Comparison of ENCODE assay signal across 8 cellular contexts in the genomic region with DNA sequence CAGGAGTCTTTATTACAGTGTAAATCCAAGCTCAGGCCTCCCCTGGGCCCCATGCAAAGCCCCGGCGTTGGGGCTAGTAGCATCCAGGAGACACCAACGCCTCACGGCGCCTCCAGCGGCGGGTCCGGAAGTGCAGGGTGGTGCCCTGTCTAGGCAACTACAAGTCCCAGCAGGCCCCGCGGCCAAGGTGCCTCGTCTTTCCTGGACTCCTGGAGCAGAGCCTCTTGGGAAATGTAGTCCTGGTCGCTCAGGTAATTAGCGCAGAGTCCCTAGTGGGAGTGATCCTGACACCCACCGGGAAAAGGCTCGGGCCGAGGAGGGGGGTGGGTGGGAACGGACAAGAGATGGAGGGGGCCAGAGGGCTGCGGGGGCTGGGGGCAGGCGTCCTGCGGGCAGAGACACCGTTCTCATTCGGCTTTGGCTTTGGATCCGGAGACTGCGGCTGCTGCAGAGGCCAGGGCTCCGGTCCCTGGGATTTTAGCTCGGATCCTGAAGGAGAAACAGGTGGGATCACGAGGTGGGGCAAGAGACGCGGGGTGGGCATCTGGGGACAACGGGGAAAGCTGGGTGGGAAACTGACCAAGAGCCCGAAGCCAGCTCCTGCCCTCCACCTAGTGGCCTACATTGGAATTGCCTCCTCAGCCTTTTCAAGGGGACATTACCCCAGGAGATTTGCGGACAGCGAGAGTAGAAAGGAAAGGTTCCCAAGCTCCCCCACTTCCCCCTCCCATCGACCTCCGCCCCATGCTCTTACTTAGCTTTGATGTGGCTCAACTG. TPM values are rescaled to one million over a fixed set of nuclear protein-coding genes. Genes with fewer than 3 reads are reported as not detected.
A peak's percentile ranks its signal among the peaks of the same experiment; 100 is the strongest.
DNase-seq lines count a peak whose midpoint lies in the region; ATAC-seq, FAIRE-seq and TF ChIP-seq lines count a peak whose summit lies in the region.

No MANE protein-coding gene starts in this region.

- H3K9me3 ChIP-seq in HUES6 (ENCODE audit: control insufficient read depth, insufficient read depth, low read depth, low read length) (no peaks in the 10 kb centered on the region), NT2/D1 (ENCODE audit: insufficient read depth, low read length) (no peaks in the 10 kb centered on the region), endothelial cell of umbilical vein (replicated peaks; ENCODE audit: control insufficient read depth, insufficient read depth, low read length) (no peaks in the 10 kb centered on the region), mononuclear cell (ENCODE audit: low read depth, low read length) (no peaks in the 10 kb centered on the region)

- H2AFZ ChIP-seq in endothelial cell of umbilical vein (ENCODE audit: low read depth, low read length), result peak overlapping the region; percentile 91

- CTCF ChIA-PET in endothelial cell of umbilical vein (lab: Charles Lee), result interaction anchor here (0.7 to 3.1 kb wide), 32 partner anchors 9 to 207 kb away, joined by 3 to 132 read pairs (median 5); a partner anchor contains a TSS

- peak overlapping the region; percentile 82 for H3K4me2 ChIP-seq in endothelial cell of umbilical vein (ENCODE audit: insufficient read depth, low read length)

- intact Hi-C loops in endothelial cell of umbilical vein (cut with micrococcal nuclease), result loop anchor here (2.0 kb wide), 1 partner anchor 21 kb away; a partner anchor contains a TSS

- no peaks in the 10 kb centered on the region for H3K27me3 ChIP-seq in HUES6 (ENCODE audit: control insufficient read depth, insufficient read depth, low read length)
- H3K27me3 ChIP-seq in NT2/D1 (ENCODE audit: insufficient read depth, insufficient read length), result no peaks in the 10 kb centered on the region
- H3K27me3 ChIP-seq in endothelial cell of umbilical vein (ENCODE audit: control insufficient read depth in 2 of 2, insufficient read depth in 2 of 2, low read length in 2 of 2), result no peaks in the 10 kb centered on the region
- H3K27me3 ChIP-seq in mononuclear cell (ENCODE audit: insufficient read depth, low read length), result no peaks in the 10 kb centered on the region

- peak; percentile 67 for TF ChIP-seq CTCF in D721Med (IDR thresholded peaks at IDR 0.05; ENCODE audit: insufficient read depth, missing control alignments)
- peak; percentile 79 to 96 for TF ChIP-seq CTCF in endothelial cell of umbilical vein (IDR thresholded peaks at IDR 0.05; ENCODE audit: extremely low read depth in 1 of 2, insufficient read depth in 1 of 2, low read depth in 1 of 2, low read length in 2 of 2)

- H3K36me3 ChIP-seq in HUES6 (ENCODE audit: control insufficient read depth, insufficient read depth, low read length), result 0 out of 2 replicates have a peak, but pooled peaks cover 11% of the 10 kb centered on the region
- H3K36me3 ChIP-seq in NT2/D1 (ENCODE audit: insufficient read depth, insufficient read length, low read length), result peaks cover 18% of the 10 kb centered on the region
- H3K36me3 ChIP-seq in endothelial cell of umbilical vein (ENCODE audit: control insufficient read depth in 2 of 2, extremely low read depth in 1 of 2, insufficient read depth in 2 of 2, low read length in 2 of 2), result no peaks in the 10 kb centered on the region

- H3K27ac ChIP-seq in HUES6 (ENCODE audit: low read depth, low read length) (peak overlapping the region; percentile 35; the same call in 1 of the 2 replicates), endothelial cell of umbilical vein (ENCODE audit: insufficient read depth, low read depth, low read length) (peak overlapping the region; percentile 19)

- no peaks in the 10 kb centered on the region for H4K20me1 ChIP-seq in endothelial cell of umbilical vein (replicated peaks; ENCODE audit: control insufficient read depth, extremely low read depth, insufficient read depth, low read length)

- peak; percentile 94 for ATAC-seq in GM21423 (IDR thresholded peaks at IDR 0.05; ENCODE audit: unreplicated experiment)

- H3K9me1 ChIP-seq in endothelial cell of umbilical vein (replicated peaks; ENCODE audit: control insufficient read depth, extremely low read depth, insufficient read depth, low read length), result no peaks in the 10 kb centered on the region

- dilution Hi-C loops in endothelial cell of umbilical vein (cut with MboI; ENCODE audit: extremely low pct_ligation_motif_present, low sequenced_read_pairs), result no loop called here

- BruUV-seq in endothelial cell of umbilical vein (replicated peaks; lab: Mats Ljungman, UMichigan), result no TSS peak

- TF ChIP-seq POLR2A in endothelial cell of umbilical vein (IDR thresholded peaks at IDR 0.05; ENCODE audit: low read depth, low read length), result no peak

- H3K4me3 ChIP-seq in HUES6 (ENCODE audit: low read depth, low read length) (peak overlapping the region; percentile 58), NT2/D1 (ENCODE audit: insufficient read length, low read depth) (peak overlapping the region; percentile 28), endothelial cell of umbilical vein (replicated peaks in 1 of 3; ENCODE audit: insufficient read depth in 1 of 3, low read depth in 1 of 3, low read length in 3 of 3) (peak overlapping the region; percentile 56 to 66 (median 61)), mononuclear cell (ENCODE audit: low read length) (peak overlapping the region; percentile 51)

- H3K4me1 ChIP-seq in HUES6 (ENCODE audit: control insufficient read depth, insufficient read depth, low read length) (0 out of 2 replicates have a peak, but pooled peaks cover 4% of the 10 kb centered on the region), NT2/D1 (ENCODE audit: insufficient read depth, insufficient read length) (peaks cover 2% of the 10 kb centered on the region), endothelial cell of umbilical vein (ENCODE audit: control insufficient read depth, extremely low read depth, insufficient read depth, low read length) (no peaks in the 10 kb centered on the region), mononuclear cell (ENCODE audit: insufficient read depth, low read length) (peaks cover 9% of the 10 kb centered on the region)

- no peaks in the 10 kb centered on the region for H3K79me2 ChIP-seq in endothelial cell of umbilical vein (ENCODE audit: control insufficient read depth, insufficient read depth, low read length)

- FAIRE-seq in D721Med (lab: Jason Lieb, UNC) (no peak), endothelial cell of umbilical vein (lab: Jason Lieb, UNC) (peak; percentile 96)

- DNase-seq in D721Med (ENCODE audit: insufficient read length, low spot score) (peak; percentile 82), NT2/D1 (ENCODE audit: low read depth, low spot score) (no peak), endothelial cell of umbilical vein (ENCODE audit: low read depth, low spot score) (peak; percentile 85)
- peak; percentile 98 for DNase-seq in activated CD8-positive, alpha-beta memory T cell treated with anti-CD3 and anti-CD28 coated beads, Interleukin-2, amount 50 U/mL, for 4 hours
- peak; percentile 98 to 99 for DNase-seq in stimulated activated CD8-positive, alpha-beta memory T cell treated with anti-CD3 and anti-CD28 coated beads, Interleukin-2, amount 100 ng/mL, for 48 hours (ENCODE audit: low read depth in 2 of 2)

- H3K9ac ChIP-seq in HUES6 (ENCODE audit: low read length) (no peak overlapping the region), NT2/D1 (ENCODE audit: insufficient read length, low read depth) (no peak overlapping the region), endothelial cell of umbilical vein (replicated peaks; ENCODE audit: extremely low read depth, insufficient read depth, low read length) (peak overlapping the region; percentile 68)

- POLR2A ChIA-PET in endothelial cell of umbilical vein (lab: Charles Lee), result interaction anchor here (0.5 to 0.6 kb wide), 2 partner anchors 87 to 284 kb away, joined by 4 to 9 read pairs; a partner anchor contains a TSS

RNA-seq across cellular contexts. Expression of a gene that starts 11.4 kb away (rescaled TPM):
- total RNA-seq in endothelial cell of umbilical vein (12.0 and 12.9 TPM in 2 replicates), mononuclear cell (1.5 TPM)
- polyA plus RNA-seq in endothelial cell of umbilical vein, result 21.0 and 22.5 TPM in 2 replicates
- polyA plus RNA-seq in endothelial cell of umbilical vein (2011; cell fraction: cytosol; rRNA removed), result 10.5 and 13.6 TPM in 2 replicates
- 6.2 and 6.8 TPM in 2 replicates for polyA plus RNA-seq in endothelial cell of umbilical vein (2011; cell fraction: nucleus; rRNA removed)
- 13.1 and 21.4 TPM in 2 replicates for polyA plus RNA-seq in endothelial cell of umbilical vein (2012)
- 6.5 and 11.9 TPM in 2 replicates for polyA minus RNA-seq in endothelial cell of umbilical vein
- 3.3 TPM for polyA minus RNA-seq in endothelial cell of umbilical vein (2011; cell fraction: cytosol; rRNA and poly(A)+ RNA removed)
- polyA minus RNA-seq in endothelial cell of umbilical vein (2011; cell fraction: nucleus; rRNA and poly(A)+ RNA removed), result 1.8 and 7.0 TPM in 2 replicates

RNA-seq across cellular contexts. Expression of a gene that starts 12.8 kb away (rescaled TPM):
- 0.40 and 0.81 TPM in 2 replicates for total RNA-seq in endothelial cell of umbilical vein
- polyA plus RNA-seq in endothelial cell of umbilical vein, result 0.48 and 0.59 TPM in 2 replicates
- 0.44 and 0.71 TPM in 2 replicates for polyA plus RNA-seq in endothelial cell of umbilical vein (2011; cell fraction: cytosol; rRNA removed)
- 0.43 and 0.50 TPM in 2 replicates for polyA plus RNA-seq in endothelial cell of umbilical vein (2011; cell fraction: nucleus; rRNA removed)
- 2.4 and 2.7 TPM in 2 replicates for polyA plus RNA-seq in endothelial cell of umbilical vein (2012)
- polyA minus RNA-seq in endothelial cell of umbilical vein, result 0.93 TPM in 1 of 2 replicates, not detected in the other
- polyA minus RNA-seq in endothelial cell of umbilical vein (2011; cell fraction: cytosol; rRNA and poly(A)+ RNA removed), result not detected
- not detected in 2 replicates for polyA minus RNA-seq in endothelial cell of umbilical vein (2011; cell fraction: nucleus; rRNA and poly(A)+ RNA removed)
- 4.3 TPM for total RNA-seq in mononuclear cell

RNA-seq across cellular contexts. Expression of a gene that starts 17.7 kb away (rescaled TPM):
- total RNA-seq in endothelial cell of umbilical vein, result 2.0 and 23.0 TPM in 2 replicates
- polyA plus RNA-seq in endothelial cell of umbilical vein, result 9.8 and 10.7 TPM in 2 replicates
- polyA plus RNA-seq in endothelial cell of umbilical vein (2011; cell fraction: cytosol; rRNA removed), result 4.8 and 16.0 TPM in 2 replicates
- 128 and 173 TPM in 2 replicates for polyA plus RNA-seq in endothelial cell of umbilical vein (2011; cell fraction: nucleus; rRNA removed)
- polyA plus RNA-seq in endothelial cell of umbilical vein (2012), result 6.2 and 6.4 TPM in 2 replicates
- polyA minus RNA-seq in endothelial cell of umbilical vein, result 21.5 and 27.3 TPM in 2 replicates
- 7.1 TPM for polyA minus RNA-seq in endothelial cell of umbilical vein (2011; cell fraction: cytosol; rRNA and poly(A)+ RNA removed)
- polyA minus RNA-seq in endothelial cell of umbilical vein (2011; cell fraction: nucleus; rRNA and poly(A)+ RNA removed), result 89.3 and 169 TPM in 2 replicates
- total RNA-seq in mononuclear cell, result 337 TPM

RNA-seq across cellular contexts. Expression of a gene that starts 21.8 kb away (rescaled TPM):
- total RNA-seq in endothelial cell of umbilical vein, result 154 and 186 TPM in 2 replicates
- 94.3 and 126 TPM in 2 replicates for polyA plus RNA-seq in endothelial cell of umbilical vein
- polyA plus RNA-seq in endothelial cell of umbilical vein (2011; cell fraction: cytosol; rRNA removed), result 64.2 and 67.9 TPM in 2 replicates
- 57.6 and 70.4 TPM in 2 replicates for polyA plus RNA-seq in endothelial cell of umbilical vein (2011; cell fraction: nucleus; rRNA removed)
- 74.7 and 84.2 TPM in 2 replicates for polyA plus RNA-seq in endothelial cell of umbilical vein (2012)
- 65.0 and 69.3 TPM in 2 replicates for polyA minus RNA-seq in endothelial cell of umbilical vein
- polyA minus RNA-seq in endothelial cell of umbilical vein (2011; cell fraction: cytosol; rRNA and poly(A)+ RNA removed), result 43.9 TPM
- 22.8 and 42.8 TPM in 2 replicates for polyA minus RNA-seq in endothelial cell of umbilical vein (2011; cell fraction: nucleus; rRNA and poly(A)+ RNA removed)
- 95.8 TPM for total RNA-seq in mononuclear cell

Comparison
In these comparisons a context has a peak if more than half of its experiments do, and no peak if none do; other contexts are left out.
1. RNA of a gene that starts 17.7 kb away (total RNA-seq): 337 TPM in mononuclear cell (single experiment); 2.0 to 23.0 TPM in endothelial cell of umbilical vein; every median in the first group is over 10 times any median in the second.
2. Peak in every context shown above with its lines, with median percentiles within 50 percentile points of each other: H3K4me3 ChIP-seq.